ENCODE assay signal across 9 cellular contexts in genomic region chr20:62239278-62239879, GRCh38. TPM values are rescaled to one million over a fixed set of nuclear protein-coding genes. Genes with fewer than 3 reads are reported as not detected.
DNase-seq lines count a peak whose midpoint lies in the region; ATAC-seq and TF ChIP-seq lines count a peak whose summit lies in the region.
"Had no signal": no experiment of that assay in that cellular context is flagged by ENCODE, and none has a peak within 500 bp of the region (broad histone marks: within the 10 kb centered on the region; RNA-seq: fewer than 3 reads in every experiment).

No MANE protein-coding gene starts in this region.

- ATAC-seq in left cardiac atrium = no peak
- ATAC-seq in aorta (ENCODE audit: low FRiP score) = no peak
- no peak for ATAC-seq in GM21619 (IDR thresholded peaks at IDR 0.05; ENCODE audit: unreplicated experiment)

- intact Hi-C loops in left cardiac atrium (cut with DNase I) = loop anchor here in 1 of 2 donors (10.0 kb wide), 1 partner anchor 55 kb away; the partner anchor contains the start of gene MTG2
- intact Hi-C loops in aorta (cut with DNase I) = loop anchor here in 1 of 2 donors (2.0 kb wide), 1 partner anchor 57 kb away; the partner anchor contains the start of gene MTG2

- H3K4me3 ChIP-seq in right atrium auricular region (peak overlapping the region; percentile 84 to 95), brain microvascular endothelial cell (ENCODE audit: low read depth, low read length) (peak overlapping the region; percentile 71), mesodermal cell (ENCODE audit: extremely low read depth, insufficient read depth, low read length, poor library complexity, severe bottlenecking) (peak overlapping the region; percentile 67), aorta (ENCODE audit: low read length in 2 of 2) (peak overlapping the region; percentile 90 to 93)

- no peak for DNase-seq in right atrium auricular region (ENCODE audit: low spot score)
- DNase-seq in left cardiac atrium = no peak
- DNase-seq in brain microvascular endothelial cell = no peak
- DNase-seq in aorta = no peak
- DNase-seq in dedifferentiated amniotic fluid mesenchymal stem cell (ENCODE audit: extremely low spot score) = no peak
- no peak for DNase-seq in activated CD4-positive, alpha-beta T cell treated with anti-CD3 and anti-CD28 coated beads for 1 hour
- DNase-seq: NCI-H2227 treated with DMSO at 0.1 percent for 48 hours had no signal

- in situ Hi-C loops in brain microvascular endothelial cell (cut with HindIII; ENCODE audit: low pct_ligation_motif_present, low sequenced_read_pairs) = no loop called here

- H3K36me3 ChIP-seq in right atrium auricular region (no peaks in the 10 kb centered on the region), brain microvascular endothelial cell (replicated peaks) (peaks cover 6% of the 10 kb centered on the region), mesodermal cell (ENCODE audit: control insufficient read depth, insufficient read depth, low read length) (peaks cover 28% of the 10 kb centered on the region), aorta (ENCODE audit: control insufficient read depth in 1 of 2, insufficient read depth in 2 of 2, low read length in 1 of 2) (peaks cover 0 to 3% of the 10 kb centered on the region in 2 donors)

- WGBS in mesodermal cell (ENCODE audit: insufficient coverage in 2 of 2), 2 experiments = 67% methylated on average over 19 to 22 of the region's 23 CpGs
- 17 to 21% methylated on average over 23 of the region's 23 CpGs for WGBS in aorta, 2 donors

- TF ChIP-seq CTCF in right atrium auricular region (IDR thresholded peaks at IDR 0.05) = no peak
- TF ChIP-seq CTCF in brain microvascular endothelial cell (IDR thresholded peaks at IDR 0.05; ENCODE audit: low read depth, low read length, missing control alignments) = no peak

- H3K9me3 ChIP-seq in right atrium auricular region (no peaks in the 10 kb centered on the region), mesodermal cell (ENCODE audit: control insufficient read depth, low read length) (no peaks in the 10 kb centered on the region), aorta (ENCODE audit: control insufficient read depth, low read length) (no peaks in the 10 kb centered on the region)

- peaks cover 0 to 65% of the 10 kb centered on the region in 2 donors for H3K4me1 ChIP-seq in right atrium auricular region
- no peaks in the 10 kb centered on the region for H3K4me1 ChIP-seq in mesodermal cell (ENCODE audit: control insufficient read depth, insufficient read depth, low read length, poor library complexity, severe bottlenecking)
- H3K4me1 ChIP-seq in aorta (ENCODE audit: control insufficient read depth in 1 of 2, insufficient read depth in 2 of 2, low read length in 2 of 2) = no peaks in the 10 kb centered on the region

- H3K27me3 ChIP-seq in right atrium auricular region (no peaks in the 10 kb centered on the region), brain microvascular endothelial cell (replicated peaks) (no peaks in the 10 kb centered on the region), aorta (ENCODE audit: control insufficient read depth in 1 of 2, insufficient read depth in 2 of 2, low read length in 1 of 2) (no peaks in the 10 kb centered on the region)

- H3K27ac ChIP-seq in right atrium auricular region (peak overlapping the region; percentile 92 to 93), brain microvascular endothelial cell (no peak overlapping the region), mesodermal cell (ENCODE audit: low read depth, low read length, severe bottlenecking) (no peak overlapping the region), aorta (ENCODE audit: low read depth in 1 of 2, low read length in 2 of 2) (peak overlapping the region; percentile 20 to 63)

RNA-seq across cellular contexts. Expression of gene OSBPL2, which starts 1.1 kb away (rescaled TPM):
- total RNA-seq in right atrium auricular region = 10 to 100 TPM; 27.2 to 29.6 TPM
- total RNA-seq in left cardiac atrium = 10 to 100 TPM; 40.1 to 41.2 TPM
- polyA plus RNA-seq in mesodermal cell (2013, experiment 1 of 2) = 24.5 TPM
- 24.1 TPM for polyA plus RNA-seq in mesodermal cell (2013, experiment 2 of 2)
- 10 to 100 TPM; 58.0 to 71.3 TPM for total RNA-seq in aorta
- polyA plus RNA-seq in aorta = 10 to 100 TPM; 16.2 to 27.8 TPM

RNA-seq across cellular contexts. Expression of gene HRH3, which starts 19.3 kb away (rescaled TPM):
- total RNA-seq in right atrium auricular region = not detected
- total RNA-seq in left cardiac atrium = not detected
- polyA plus RNA-seq in mesodermal cell (2013, experiment 1 of 2) = not detected
- polyA plus RNA-seq in mesodermal cell (2013, experiment 2 of 2) = not detected
- not detected for total RNA-seq in aorta
- not detected for polyA plus RNA-seq in aorta

RNA-seq across cellular contexts. Expression of gene MTG2, which starts 56.6 kb away (rescaled TPM):
- 10 to 100 TPM; 20.7 to 24.1 TPM for total RNA-seq in right atrium auricular region
- 10 to 100 TPM; 19.1 to 28.9 TPM for total RNA-seq in left cardiac atrium
- polyA plus RNA-seq in mesodermal cell (2013, experiment 1 of 2) = 24.6 TPM
- polyA plus RNA-seq in mesodermal cell (2013, experiment 2 of 2) = 21.6 TPM
- 10 to 100 TPM; 24.6 to 33.3 TPM for total RNA-seq in aorta
- polyA plus RNA-seq in aorta = 10 to 100 TPM in 1 of 2 donors, 1 to 10 TPM in 1; 5.3 to 55.3 TPM

Comparison
In these comparisons a context has a peak if more than half of its experiments do, and no peak if none do; other contexts are left out.
1. H3K27ac ChIP-seq: peak in right atrium auricular region (2 of 2) and aorta (2 of 2); none in brain microvascular endothelial cell (single experiment) and mesodermal cell (single experiment).
2. Peak in every context shown above with its lines, with median percentiles within 50 percentile points of each other: H3K4me3 ChIP-seq.